Comparison of ENCODE assay signal across 8 cellular contexts in genomic region chr2:199955339-199956061, GRCh38. TPM values are rescaled to one million over a fixed set of nuclear protein-coding genes. Genes with fewer than 3 reads are reported as not detected.
DNase-seq lines count a peak whose midpoint lies in the region; ATAC-seq, FAIRE-seq and TF ChIP-seq lines count a peak whose summit lies in the region.

Gene MAIP1, plus strand, starts transcription at chr2:199955582. Its CDS starts 217 bp downstream, at chr2:199955799.
Gene TYW5, minus strand, starts transcription at chr2:199955491. Its CDS starts 21 bp downstream, at chr2:199955470.

- H3K4ac ChIP-seq in H1 (replicated peaks; ENCODE audit: insufficient read length, low read depth, low read length), result peak within 1 kb of the TSS; percentile 99
- peak within 1 kb of the TSS; percentile 89 for H3K4ac ChIP-seq in mesendoderm (ENCODE audit: low read depth, low read length)

- no peak for FAIRE-seq in H1 (lab: Jason Lieb, UNC)

- H4K20me1 ChIP-seq in H1 (replicated peaks in 1 of 2; ENCODE audit: control insufficient read depth in 1 of 2, insufficient read depth in 2 of 2, low read length in 2 of 2), result peaks cover 2 to 3% of the 10 kb centered on the region in 2 experiments

- H4K91ac ChIP-seq in H1 (replicated peaks; ENCODE audit: insufficient read length, low read length), result peak within 1 kb of the TSS; percentile 96

- H4K5ac ChIP-seq in H1 (ENCODE audit: insufficient read length, low read depth, low read length), result peak within 1 kb of the TSS; percentile 98
- peak within 1 kb of the TSS; percentile 90 for H4K5ac ChIP-seq in mesendoderm (ENCODE audit: low read length)

- H3K36me3 ChIP-seq in Caco-2 (ENCODE audit: control insufficient read depth, insufficient read depth, low read length) (no peaks in the 10 kb centered on the region; the same call in 1 of the 2 replicates), H1 (ENCODE audit: control insufficient read depth in 2 of 4, insufficient read depth in 4 of 4, low read length in 3 of 4) (peaks cover 2 to 38% (median 6%) of the 10 kb centered on the region in 4 experiments; a peak in 5 of 8 replicates), mesendoderm (ENCODE audit: control insufficient read depth, insufficient read depth, low read length) (no peaks in the 10 kb centered on the region)

- H3K79me2 ChIP-seq in H1 (ENCODE audit: control insufficient read depth in 1 of 2, insufficient read depth in 2 of 2, low read length in 2 of 2) (peaks cover 17 to 75% of the 10 kb centered on the region in 2 experiments), mesendoderm (ENCODE audit: control insufficient read depth, insufficient read depth, low read length) (peaks cover 36% of the 10 kb centered on the region)

- peak within 1 kb of the TSS; percentile 98 for H3K27ac Mint-ChIP-seq in Caco-2 (ENCODE audit: unreplicated experiment)

- H3K4me2 ChIP-seq in H1 (ENCODE audit: insufficient read depth in 1 of 2, low read depth in 2 of 2, low read length in 2 of 2), result peak within 1 kb of the TSS; percentile 75 to 77
- peak within 1 kb of the TSS; percentile 88 for H3K4me2 ChIP-seq in mesendoderm (ENCODE audit: low read length)

- no peaks in the 10 kb centered on the region for H3K27me3 Mint-ChIP-seq in Caco-2 (ENCODE audit: insufficient read depth, unreplicated experiment)

- POLR2A ChIA-PET in Caco-2 (lab: Charles Lee), result interaction anchor here (1.1 kb wide), 1 partner anchor 43 kb away, joined by 4 read pairs; no protein-coding TSS in a partner anchor
- POLR2A ChIA-PET in H1 (lab: Charles Lee; ENCODE audit: partially characterized antibody), result interaction anchor here (0.6 to 2.1 kb wide), 15 partner anchors 8 to 934 kb away, joined by 3 to 10 read pairs (median 3); partner anchors contain the start of genes C2orf69, CLK1, NIF3L1 and PPIL3

- H3K23me2 ChIP-seq in H1 (ENCODE audit: low read depth, low read length), result peaks cover 3% of the 10 kb centered on the region

- peak within 1 kb of the TSS; percentile 83 for H2AFZ ChIP-seq in H1 (ENCODE audit: low read length)

- peak within 1 kb of the TSS; percentile 99 for H3K4me3 ChIP-seq in Caco-2 (ENCODE audit: low read depth, low read length)
- peak within 1 kb of the TSS; percentile 85 to 99 (median 92) for H3K4me3 ChIP-seq in H1 (ENCODE audit: extremely low read depth in 1 of 4, insufficient read depth in 2 of 4, low read depth in 3 of 4, low read length in 4 of 4)
- H3K4me3 ChIP-seq in mesendoderm (ENCODE audit: low read length), result peak within 1 kb of the TSS; percentile 91

- no peaks in the 10 kb centered on the region for H3K9me3 Mint-ChIP-seq in Caco-2 (ENCODE audit: unreplicated experiment)

- peaks cover 25% of the 10 kb centered on the region for H3K36me3 Mint-ChIP-seq in Caco-2 (ENCODE audit: insufficient read depth, unreplicated experiment)

- H2AK5ac ChIP-seq in H1 (ENCODE audit: low read depth, low read length) (no peak within 1 kb of the TSS), mesendoderm (ENCODE audit: low read length) (no peak within 1 kb of the TSS)

- H3K9me3 ChIP-seq in Caco-2 (no peaks in the 10 kb centered on the region), H1 (ENCODE audit: insufficient read depth in 2 of 2, low read depth in 1 of 2, low read length in 1 of 2) (no peaks in the 10 kb centered on the region)

- no TSS peak for BruUV-seq in Caco-2 (replicated peaks; lab: Mats Ljungman, UMichigan)

- H3K14ac ChIP-seq in H1 (ENCODE audit: insufficient read length), result no peak within 1 kb of the TSS

- TF ChIP-seq POLR2A in H1 (IDR thresholded peaks at IDR 0.05; ENCODE audit: control extremely low read depth in 1 of 2, low read depth in 2 of 2, low read length in 2 of 2), result peak; percentile 95 to 99

- peaks cover 10% of the 10 kb centered on the region for H3K4me1 Mint-ChIP-seq in Caco-2 (ENCODE audit: low read depth, unreplicated experiment)

- CTCF ChIA-PET in Caco-2 (lab: Charles Lee) (interaction anchor here (0.5 kb wide), 1 partner anchor 18 kb away, joined by 3 read pairs; no protein-coding TSS in a partner anchor), H1 (lab: Charles Lee; ENCODE audit: partially characterized antibody) (interaction anchor here (1.0 kb wide), 1 partner anchor 32 kb away, joined by 3 read pairs; no protein-coding TSS in a partner anchor)

- H3K4me3 Mint-ChIP-seq in Caco-2 (ENCODE audit: unreplicated experiment), result peak within 1 kb of the TSS; percentile 96

- H3K27ac ChIP-seq in H1 (ENCODE audit: low read depth, low read length), result peak within 1 kb of the TSS; percentile 99
- peak within 1 kb of the TSS; percentile 97 for H3K27ac ChIP-seq in mesendoderm (ENCODE audit: low read depth, low read length)

- H2BK12ac ChIP-seq in H1 (ENCODE audit: low read depth, low read length), result peak within 1 kb of the TSS; percentile 29; the same call in 1 of the 2 replicates

- WGBS in H1 (ENCODE audit: extremely low coverage in 1 of 2, insufficient coverage in 1 of 2, insufficient read length in 1 of 2, insufficient replicate concordance in 2 of 2, low coverage in 1 of 2, low lambda C conversion rate in 2 of 2, missing lambda C conversion rate in 1 of 2), 2 experiments, result 2% methylated on average over 54 of the region's 64 CpGs; no CpG with 5 or more reads in 1 of the 2 experiments
- WGBS in mesendoderm (ENCODE audit: extremely low coverage, insufficient coverage, low lambda C conversion rate), result no CpG with 5 or more reads among the region's 64 CpGs

- H2BK15ac ChIP-seq in H1 (ENCODE audit: low read length) (no peak within 1 kb of the TSS; the same call in 1 of the 2 replicates), mesendoderm (replicated peaks; ENCODE audit: low read depth) (no peak within 1 kb of the TSS)

- H3K27me3 ChIP-seq in Caco-2 (replicated peaks; ENCODE audit: control insufficient read depth, insufficient read depth, low read length), result no peaks in the 10 kb centered on the region
- no peaks in the 10 kb centered on the region for H3K27me3 ChIP-seq in H1 (replicated peaks in 1 of 4; ENCODE audit: control insufficient read depth in 3 of 4, extremely low read depth in 1 of 4, insufficient read depth in 3 of 4, low read length in 3 of 4)
- no peaks in the 10 kb centered on the region for H3K27me3 ChIP-seq in mesendoderm (ENCODE audit: insufficient read depth, low read length, poor library complexity)

- H3K23ac ChIP-seq in H1 (ENCODE audit: insufficient read length) (no peak within 1 kb of the TSS), mesendoderm (ENCODE audit: low read length) (no peak within 1 kb of the TSS)

- peak; percentile 80 for ATAC-seq in GM21367 (IDR thresholded peaks at IDR 0.05; ENCODE audit: unreplicated experiment)

- intact Hi-C loops in Caco-2 (cut with micrococcal nuclease; ENCODE audit: unreplicated experiment), result loop anchor here (1.0 kb wide), 1 partner anchor 44 kb away; the partner anchor contains the start of gene C2orf69

- H2BK120ac ChIP-seq in H1 (replicated peaks; ENCODE audit: low read depth, low read length) (peak within 1 kb of the TSS; percentile 54), mesendoderm (ENCODE audit: low read depth, low read length) (no peak within 1 kb of the TSS)

- H3K18ac ChIP-seq in H1 (ENCODE audit: extremely low read depth, low read length) (peak within 1 kb of the TSS; percentile 98), mesendoderm (ENCODE audit: low read length) (peak within 1 kb of the TSS; percentile 77)

- DNase-seq in Caco-2, result peak; percentile 91
- peak; percentile 83 for DNase-seq in HT1080 (ENCODE audit: low read depth)
- peak; percentile 72 for DNase-seq in NOMO-1 treated with dmso at 0.1 percent for 144 hours (lab: John Stamatoyannopoulos, UW; ENCODE audit: unreplicated experiment)
- DNase-seq in activated CD8-positive, alpha-beta memory T cell treated with anti-CD3 and anti-CD28 coated beads for 48 hours (ENCODE audit: low read depth in 2 of 3, low spot score in 2 of 3), result peak; percentile 53 to 62 (median 59)
- peak; percentile 44 to 89 for DNase-seq in H1 (ENCODE audit: low read depth in 1 of 2, low spot score in 2 of 2)
- DNase-seq in mesendoderm, result peak; percentile 93
- peak; percentile 60 for DNase-seq in stimulated activated CD8-positive, alpha-beta memory T cell treated with anti-CD3 and anti-CD28 coated beads, Interleukin-15, amount 100 ng/mL, for 1 hour (ENCODE audit: low read depth)

- H3K79me1 ChIP-seq in H1 (ENCODE audit: low read depth, low read length) (peaks cover 4% of the 10 kb centered on the region), mesendoderm (ENCODE audit: low read length) (peaks cover 8% of the 10 kb centered on the region)

- H3K9ac ChIP-seq in H1 (replicated peaks in 1 of 4; ENCODE audit: extremely low read depth in 1 of 4, low read depth in 3 of 4, low read length in 3 of 4) (peak within 1 kb of the TSS; percentile 80 to 97 (median 96)), mesendoderm (ENCODE audit: low read length) (peak within 1 kb of the TSS; percentile 96)

- TF ChIP-seq EP300 in H1 (IDR thresholded peaks at IDR 0.05; ENCODE audit: borderline replicate concordance in 1 of 2, low read depth in 2 of 2, low read length in 2 of 2), result peak in 1 of 2 experiments; percentile 25; a peak in 1 of 3 replicates

- TF ChIP-seq RAD21 in H1 (IDR thresholded peaks at IDR 0.05 in 1 of 2, conservative IDR thresholded peaks at IDR 0.05 in 1 of 2; ENCODE audit: low read depth in 2 of 2, low read length in 2 of 2), result no peak

- H3K4me1 ChIP-seq in Caco-2 (peaks cover 4% of the 10 kb centered on the region; the same call in 1 of the 2 replicates), H1 (replicated peaks in 1 of 4; ENCODE audit: control insufficient read depth in 3 of 4, insufficient read depth in 4 of 4, low read length in 3 of 4) (peaks cover 0 to 7% (median 1%) of the 10 kb centered on the region in 4 experiments; a peak in 4 of 7 replicates), mesendoderm (ENCODE audit: control insufficient read depth, low read depth, low read length) (no peaks in the 10 kb centered on the region)

- 0 out of 2 replicates have a peak within 1 kb of the TSS, but pooled peaks have one; percentile 32 for H2BK20ac ChIP-seq in H1 (ENCODE audit: low read length)

- H2BK5ac ChIP-seq in H1 (ENCODE audit: low read depth, low read length) (peak within 1 kb of the TSS; percentile 94), mesendoderm (ENCODE audit: low read length) (peak within 1 kb of the TSS; percentile 79)

- H4K8ac ChIP-seq in H1 (ENCODE audit: extremely low read depth, insufficient read depth, low read length), result peak within 1 kb of the TSS; percentile 100
- peak within 1 kb of the TSS; percentile 42 for H4K8ac ChIP-seq in mesendoderm (ENCODE audit: low read depth, low read length)

- TF ChIP-seq CTCF in Caco-2 (IDR thresholded peaks at IDR 0.05; ENCODE audit: insufficient read depth in 1 of 2, low read depth in 1 of 2, low read length in 1 of 2, severe bottlenecking in 1 of 2, unreplicated experiment in 1 of 2), result peak in 1 of 2 experiments; percentile 36
- TF ChIP-seq CTCF in H1 (IDR thresholded peaks at IDR 0.05; ENCODE audit: control extremely low read depth in 1 of 3, insufficient read depth in 1 of 3, low read depth in 1 of 3, low read length in 3 of 3), result peak in 2 of 3 experiments; percentile 16 to 18; a peak in 2 of 4 replicates

- H3K56ac ChIP-seq in H1 (replicated peaks; ENCODE audit: insufficient read length, low read depth, low read length), result peak within 1 kb of the TSS; percentile 94
- H3K56ac ChIP-seq in mesendoderm (ENCODE audit: low read length), result peak within 1 kb of the TSS; percentile 99

RNA-seq across cellular contexts. Expression of gene MAIP1, which starts in this region (rescaled TPM):
- total RNA-seq in Caco-2 (2022), result 39.4 and 42.1 TPM in 2 replicates
- total RNA-seq in HT1080 (2014; rRNA removed; shearing (Covaris generic)), result 48.2 and 49.4 TPM in 2 replicates
- 21.3 and 29.0 TPM in 2 replicates for polyA plus RNA-seq in HT1080 (2015; cell fraction: cytosol; rRNA removed)
- 21.2 and 22.6 TPM in 2 replicates for polyA plus RNA-seq in HT1080 (2015; cell fraction: nucleus; rRNA removed)
- 28.5 and 32.0 TPM in 2 replicates for total RNA-seq in H1 (2021; fragmentation: NEBNext Ultra II Directional; extraction: Animal tissue kit (Norgen Biotek cat#: 25700))
- polyA plus RNA-seq in H1 (2011; rRNA removed), result 20.3 and 23.2 TPM in 2 replicates
- 21.3 TPM for polyA plus RNA-seq in H1 (2011; cell fraction: cytosol; rRNA removed)
- 15.2 TPM for polyA plus RNA-seq in H1 (2011; cell fraction: nucleus; rRNA removed)
- polyA plus RNA-seq in H1 (2012, experiment 1 of 2), result 21.4 to 23.2 TPM (median 22.5 TPM) in 4 replicates
- 15.9 TPM for polyA plus RNA-seq in H1 (2012, experiment 2 of 2)
- 13.2 TPM for polyA plus RNA-seq in H1 (2013, experiment 1 of 2)
- 12.4 TPM for polyA plus RNA-seq in H1 (2013, experiment 2 of 2)
- 12.3 and 22.2 TPM in 2 replicates for polyA minus RNA-seq in H1 (2011; rRNA and poly(A)+ RNA removed)
- 28.5 TPM for polyA minus RNA-seq in H1 (2011; cell fraction: cytosol; rRNA and poly(A)+ RNA removed)
- polyA minus RNA-seq in H1 (2011; cell fraction: nucleus; rRNA and poly(A)+ RNA removed), result 38.9 TPM
- 24.8 TPM for polyA plus RNA-seq in mesendoderm (2013, experiment 1 of 2)
- polyA plus RNA-seq in mesendoderm (2013, experiment 2 of 2), result 24.9 TPM

RNA-seq across cellular contexts. Expression of gene TYW5, which starts in this region (rescaled TPM):
- total RNA-seq in Caco-2 (2022), result 13.9 and 14.5 TPM in 2 replicates
- 4.6 and 5.3 TPM in 2 replicates for total RNA-seq in HT1080 (2014; rRNA removed; shearing (Covaris generic))
- 3.9 and 4.1 TPM in 2 replicates for polyA plus RNA-seq in HT1080 (2015; cell fraction: cytosol; rRNA removed)
- polyA plus RNA-seq in HT1080 (2015; cell fraction: nucleus; rRNA removed), result 8.7 and 10.4 TPM in 2 replicates
- 11.3 and 12.5 TPM in 2 replicates for total RNA-seq in H1 (2021; fragmentation: NEBNext Ultra II Directional; extraction: Animal tissue kit (Norgen Biotek cat#: 25700))
- polyA plus RNA-seq in H1 (2011; rRNA removed), result 3.3 and 5.4 TPM in 2 replicates
- polyA plus RNA-seq in H1 (2011; cell fraction: cytosol; rRNA removed), result 8.5 TPM
- polyA plus RNA-seq in H1 (2011; cell fraction: nucleus; rRNA removed), result 5.8 TPM
- polyA plus RNA-seq in H1 (2012, experiment 1 of 2), result 6.9 to 12.3 TPM (median 7.8 TPM) in 4 replicates
- polyA plus RNA-seq in H1 (2012, experiment 2 of 2), result 0.92 TPM
- 8.7 TPM for polyA plus RNA-seq in H1 (2013, experiment 1 of 2)
- polyA plus RNA-seq in H1 (2013, experiment 2 of 2), result 7.3 TPM
- 7.2 and 8.3 TPM in 2 replicates for polyA minus RNA-seq in H1 (2011; rRNA and poly(A)+ RNA removed)
- 5.1 TPM for polyA minus RNA-seq in H1 (2011; cell fraction: cytosol; rRNA and poly(A)+ RNA removed)
- 19.9 TPM for polyA minus RNA-seq in H1 (2011; cell fraction: nucleus; rRNA and poly(A)+ RNA removed)
- polyA plus RNA-seq in mesendoderm (2013, experiment 1 of 2), result 6.8 TPM
- polyA plus RNA-seq in mesendoderm (2013, experiment 2 of 2), result 6.7 TPM

Comparison
In these comparisons a context has a peak if more than half of its experiments do, and no peak if none do; other contexts are left out.
1. Peak in every context shown above with its lines: DNase-seq, ATAC-seq, H3K4me3 ChIP-seq and H3K27ac ChIP-seq.